ENCODE assay signal across 8 cellular contexts in genomic region chrX:154401045-154401799, GRCh38. TPM values are rescaled to one million over a fixed set of nuclear protein-coding genes. Genes with fewer than 3 reads are reported as not detected.
DNase-seq lines count a peak whose midpoint lies in the region; ATAC-seq, FAIRE-seq and TF ChIP-seq lines count a peak whose summit lies in the region.

No MANE protein-coding gene starts in this region.

- H3K9ac ChIP-seq in fibroblast of lung (ENCODE audit: insufficient read depth, low read length), result no peak overlapping the region

- intact Hi-C loops in Right ventricle myocardium inferior (cut with DNase I), result no loop called here

- no peaks in the 10 kb centered on the region for H4K20me1 ChIP-seq in fibroblast of lung (ENCODE audit: control insufficient read depth, extremely low read depth, insufficient read depth, low read length)

- in situ Hi-C loops in ACHN (cut with HindIII; ENCODE audit: low pct_ligation_motif_present, low pct_unique_long_range_greater_than_20kb, low sequenced_read_pairs), result no loop called here

- H3K4me1 ChIP-seq in fibroblast of lung (ENCODE audit: control insufficient read depth, extremely low read depth, insufficient read depth, low read length), result no peaks in the 10 kb centered on the region

- H3K36me3 ChIP-seq in fibroblast of lung (ENCODE audit: control insufficient read depth, insufficient read depth, low read length), result peaks cover 4% of the 10 kb centered on the region

- H3K9me3 ChIP-seq in fibroblast of lung (ENCODE audit: control insufficient read depth, insufficient read depth, low read depth, low read length), result no peaks in the 10 kb centered on the region

- no peak overlapping the region for H3K27ac ChIP-seq in fibroblast of lung (ENCODE audit: insufficient read depth, low read length)

- DNase-seq in ACHN (peak; percentile 26), fibroblast of lung (ENCODE audit: low read depth in 2 of 2) (peak; percentile 19 to 41), DMS153 treated with DMSO at 0.1 percent for 48 hours (lab: John Stamatoyannopoulos, UW; ENCODE audit: unreplicated experiment) (no peak), Right ventricle myocardium inferior (ENCODE audit: missing footprints) (no peak), frontal cortex (ENCODE audit: low spot score in 2 of 2) (no peak)

- ATAC-seq in GM18520 (IDR thresholded peaks at IDR 0.05; ENCODE audit: unreplicated experiment) (no peak), Right ventricle myocardium inferior (no peak)

- no peak for TF ChIP-seq CTCF in fibroblast of lung (conservative IDR thresholded peaks at IDR 0.05 in 1 of 2, IDR thresholded peaks at IDR 0.05 in 1 of 2; ENCODE audit: low read depth in 1 of 2, low read length in 2 of 2)

- no peak overlapping the region for H3K4me2 ChIP-seq in fibroblast of lung (ENCODE audit: extremely low read depth, insufficient read depth, low read length)

- peak overlapping the region in 1 of 4 experiments; percentile 14 for H3K4me3 ChIP-seq in fibroblast of lung (replicated peaks in 1 of 4; ENCODE audit: control extremely low read depth in 1 of 4, insufficient read depth in 1 of 4, low read depth in 3 of 4, low read length in 4 of 4)

- peak; percentile 50 for TF ChIP-seq POLR2A in GM15510 (IDR thresholded peaks at IDR 0.05; ENCODE audit: borderline replicate concordance, extremely low read depth, insufficient read length)
- TF ChIP-seq POLR2A in Raji (IDR thresholded peaks at IDR 0.05; ENCODE audit: insufficient read depth, low read depth, low read length), result peak; percentile 46

- H3K79me2 ChIP-seq in fibroblast of lung (ENCODE audit: control insufficient read depth, insufficient read depth, low read length), result peaks cover 20% of the 10 kb centered on the region

- H2AFZ ChIP-seq in fibroblast of lung (ENCODE audit: low read length), result no peak overlapping the region

- no peak for FAIRE-seq in frontal cortex (lab: Jason Lieb, UNC)

- H3K27me3 ChIP-seq in fibroblast of lung (ENCODE audit: control insufficient read depth, insufficient read depth, low read length), result no peaks in the 10 kb centered on the region

RNA-seq across cellular contexts. Expression of gene RPL10, which starts 3.0 kb away (rescaled TPM):
- total RNA-seq in fibroblast of lung, result 2,291 and 2,319 TPM in 2 replicates
- 4,015 and 4,527 TPM in 2 replicates for polyA plus RNA-seq in fibroblast of lung
- polyA plus RNA-seq in fibroblast of lung (2012), result 3,945 and 3,972 TPM in 2 replicates
- 1,736 and 2,258 TPM in 2 replicates for polyA minus RNA-seq in fibroblast of lung (ENCODE audit: low replicate concordance)
- 2,181 TPM for total RNA-seq in Right ventricle myocardium inferior
- 2,273 TPM for total RNA-seq in frontal cortex

RNA-seq across cellular contexts. Expression of gene DNASE1L1, which starts 7.8 kb away (rescaled TPM):
- total RNA-seq in fibroblast of lung, result 13.9 and 38.5 TPM in 2 replicates
- 11.3 and 13.6 TPM in 2 replicates for polyA plus RNA-seq in fibroblast of lung
- polyA plus RNA-seq in fibroblast of lung (2012), result 17.0 and 18.7 TPM in 2 replicates
- polyA minus RNA-seq in fibroblast of lung (ENCODE audit: low replicate concordance), result 22.0 and 24.1 TPM in 2 replicates
- total RNA-seq in Right ventricle myocardium inferior, result 52.3 TPM
- total RNA-seq in frontal cortex, result 4.5 TPM

RNA-seq across cellular contexts. Expression of gene TAFAZZIN, which starts 10.1 kb away (rescaled TPM):
- 17.7 and 21.6 TPM in 2 replicates for total RNA-seq in fibroblast of lung
- polyA plus RNA-seq in fibroblast of lung, result 11.2 and 12.1 TPM in 2 replicates
- polyA plus RNA-seq in fibroblast of lung (2012), result 11.5 and 14.2 TPM in 2 replicates
- polyA minus RNA-seq in fibroblast of lung (ENCODE audit: low replicate concordance), result 18.1 and 20.7 TPM in 2 replicates
- total RNA-seq in Right ventricle myocardium inferior, result 36.1 TPM
- total RNA-seq in frontal cortex, result 11.0 TPM

RNA-seq across cellular contexts. Expression of gene EMD, which starts 22.1 kb away (rescaled TPM):
- 23.4 and 26.4 TPM in 2 replicates for total RNA-seq in fibroblast of lung
- 72.1 and 82.4 TPM in 2 replicates for polyA plus RNA-seq in fibroblast of lung
- polyA plus RNA-seq in fibroblast of lung (2012), result 92.1 and 110 TPM in 2 replicates
- polyA minus RNA-seq in fibroblast of lung (ENCODE audit: low replicate concordance), result 129 and 139 TPM in 2 replicates
- total RNA-seq in Right ventricle myocardium inferior, result 51.1 TPM
- total RNA-seq in frontal cortex, result 13.9 TPM

RNA-seq across cellular contexts. Expression of gene FLNA, which starts 26.8 kb away (rescaled TPM):
- total RNA-seq in fibroblast of lung (2,298 and 2,728 TPM in 2 replicates), Right ventricle myocardium inferior (253 TPM), frontal cortex (66.9 TPM)
- polyA plus RNA-seq in fibroblast of lung, result 654 and 799 TPM in 2 replicates
- polyA plus RNA-seq in fibroblast of lung (2012), result 2,069 and 2,562 TPM in 2 replicates
- 6,600 and 11,662 TPM in 2 replicates for polyA minus RNA-seq in fibroblast of lung (ENCODE audit: low replicate concordance)

Comparison
In these comparisons a context has a peak if more than half of its experiments do, and no peak if none do; other contexts are left out.
1. DNase-seq: peak in ACHN (single experiment) and fibroblast of lung (2 of 2); none in DMS153 treated with DMSO at 0.1 percent for 48 hours (single experiment), Right ventricle myocardium inferior (single experiment) and frontal cortex (0 of 2).